In genomic region chr20:24478584-24478983, GRCh38 we compare ENCODE assay signal across 20 cellular contexts. TPM values are rescaled to one million over a fixed set of nuclear protein-coding genes. Genes with fewer than 3 reads are reported as not detected.
"Had no signal": no experiment of that assay in that cellular context is flagged by ENCODE, and none has a peak within 500 bp of the region (broad histone marks: within the 10 kb centered on the region; RNA-seq: fewer than 3 reads in every experiment).

No MANE protein-coding gene starts in this region.

- H3K9me3 ChIP-seq: esophagus squamous epithelium, gastrocnemius medialis, left lung, thyroid gland had no signal

- H3K79me2 ChIP-seq: parathyroid adenoma had no signal

- H3K4me3 Mint-ChIP-seq: activated CD4-positive, alpha-beta memory T cell treated with anti-CD3 and anti-CD28 coated beads for 36 hours; activated naive CD8-positive, alpha-beta T cell treated with anti-CD3 and anti-CD28 coated beads for 36 hours; endodermal cell; natural killer cell treated with Interleukin-12 subunit alpha and Interleukin-12 subunit beta and Interleukin-15 and Interleukin-18, amount 100 ng/mL, for 72 hours; T-helper 1 cell treated with Interleukin-12 subunit alpha and Interleukin-12 subunit beta and Interleukin-4 antibody, amounts not matched to agents 30 μg/mL and 1 μg/mL, for 36 hours had no signal

- H3K27ac Mint-ChIP-seq: activated CD4-positive, alpha-beta memory T cell treated with anti-CD3 and anti-CD28 coated beads for 36 hours; activated naive CD8-positive, alpha-beta T cell treated with anti-CD3 and anti-CD28 coated beads for 36 hours; endodermal cell; natural killer cell treated with Interleukin-12 subunit alpha and Interleukin-12 subunit beta and Interleukin-15 and Interleukin-18, amount 100 ng/mL, for 72 hours; T-helper 1 cell treated with Interleukin-12 subunit alpha and Interleukin-12 subunit beta and Interleukin-4 antibody, amounts not matched to agents 30 μg/mL and 1 μg/mL, for 36 hours had no signal

- H2AFZ ChIP-seq: parathyroid adenoma had no signal

- H3K4me3 ChIP-seq: coronary artery, esophagus squamous epithelium, gastrocnemius medialis, left lung, thyroid gland had no signal

- H3K9ac ChIP-seq: parathyroid adenoma had no signal

- H3K27ac ChIP-seq: coronary artery, esophagus squamous epithelium, gastrocnemius medialis, left lung, parathyroid adenoma, thyroid gland had no signal

- H3K36me3 ChIP-seq: esophagus squamous epithelium, gastrocnemius medialis, left lung, thyroid gland had no signal

- H3K4me1 ChIP-seq: esophagus squamous epithelium, gastrocnemius medialis, left lung, parathyroid adenoma, thyroid gland had no signal

- DNase-seq: activated CD4-positive, alpha-beta memory T cell treated with anti-CD3 and anti-CD28 coated beads for 36 hours; activated CD4-positive, alpha-beta T cell treated with anti-CD3 and anti-CD28 coated beads for 48 hours; activated naive CD4-positive, alpha-beta T cell treated with Interleukin-2 at 50 U/mL for 16 hours; activated naive CD8-positive, alpha-beta T cell treated with anti-CD3 and anti-CD28 coated beads for 36 hours; activated T-cell treated with anti-CD3 and anti-CD28 coated beads, Interleukin-2, amount 50 U/mL, for 48 hours; cerebellar nuclear complex; endodermal cell; esophagus squamous epithelium; gastrocnemius medialis; left lung; mammary epithelial cell; stimulated activated CD4-positive, alpha-beta T cell treated with anti-CD3 and anti-CD28 coated beads, Interleukin-4, amount 100 ng/mL, for 24 hours; stimulated activated naive CD4-positive, alpha-beta T cell treated with Interleukin-2 at 50 U/mL for 16 hours; T1000; thyroid gland had no signal

- H3K4me1 Mint-ChIP-seq: activated naive CD8-positive, alpha-beta T cell treated with anti-CD3 and anti-CD28 coated beads for 36 hours had no signal

- H3K9me3 Mint-ChIP-seq: activated CD4-positive, alpha-beta memory T cell treated with anti-CD3 and anti-CD28 coated beads for 36 hours; activated naive CD8-positive, alpha-beta T cell treated with anti-CD3 and anti-CD28 coated beads for 36 hours; endodermal cell; natural killer cell treated with Interleukin-12 subunit alpha and Interleukin-12 subunit beta and Interleukin-15 and Interleukin-18, amount 100 ng/mL, for 72 hours; T-helper 1 cell treated with Interleukin-12 subunit alpha and Interleukin-12 subunit beta and Interleukin-4 antibody, amounts not matched to agents 30 μg/mL and 1 μg/mL, for 36 hours had no signal

- ATAC-seq: gastrocnemius medialis; left lung; natural killer cell treated with Interleukin-12 subunit alpha and Interleukin-12 subunit beta and Interleukin-15 and Interleukin-18, amount 100 ng/mL, for 72 hours had no signal

- H3K27me3 ChIP-seq: thyroid gland had no signal

- FAIRE-seq: astrocyte had no signal

- H3K36me3 Mint-ChIP-seq: activated CD4-positive, alpha-beta memory T cell treated with anti-CD3 and anti-CD28 coated beads for 36 hours; activated naive CD8-positive, alpha-beta T cell treated with anti-CD3 and anti-CD28 coated beads for 36 hours; natural killer cell treated with Interleukin-12 subunit alpha and Interleukin-12 subunit beta and Interleukin-15 and Interleukin-18, amount 100 ng/mL, for 72 hours had no signal

RNA-seq across cellular contexts. Expression of gene SYNDIG1, which starts 9.2 kb away (rescaled TPM):
- total RNA-seq: activated CD4-positive, alpha-beta memory T cell treated with anti-CD3 and anti-CD28 coated beads for 36 hours; activated naive CD8-positive, alpha-beta T cell treated with anti-CD3 and anti-CD28 coated beads for 36 hours; esophagus squamous epithelium; natural killer cell treated with Interleukin-12 subunit alpha and Interleukin-12 subunit beta and Interleukin-15 and Interleukin-18, amount 100 ng/mL, for 72 hours had no signal
